In the genomic region with DNA sequence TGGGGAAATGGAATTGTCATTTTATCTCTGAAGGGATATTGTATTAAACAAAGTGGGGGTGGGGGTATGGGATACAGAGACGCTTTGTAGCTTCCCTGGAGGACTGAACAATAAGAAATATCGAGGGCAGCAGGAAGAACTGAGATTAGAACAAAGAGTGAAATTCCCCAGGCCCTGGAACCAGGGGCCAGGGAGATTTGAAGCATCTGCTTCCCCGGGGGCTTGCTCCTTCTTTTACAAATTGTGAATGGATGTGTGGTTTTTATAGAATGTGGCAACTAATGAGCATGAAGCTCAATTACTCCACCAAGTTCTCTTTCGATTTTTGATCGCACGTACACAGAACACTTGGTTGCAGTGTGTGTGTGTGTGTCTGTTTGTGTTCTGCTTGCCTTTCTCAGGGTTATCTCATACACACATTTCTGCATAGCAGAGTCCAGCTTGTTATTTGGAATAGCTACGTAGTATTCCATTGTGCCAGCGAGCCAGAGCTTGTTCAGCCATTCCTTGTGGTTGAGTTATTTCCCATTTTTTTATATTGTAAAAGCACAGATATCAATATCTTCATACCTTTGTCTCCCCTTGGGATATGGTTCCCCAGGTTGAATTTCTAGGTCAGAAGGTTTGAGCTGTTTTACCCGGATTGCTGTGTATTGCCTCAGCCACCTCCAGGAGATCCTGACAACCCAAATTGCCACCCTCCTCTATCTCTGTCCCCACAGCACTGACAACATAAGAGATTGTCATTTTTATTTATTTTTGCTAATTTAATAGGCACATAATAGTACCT, we compare ENCODE assay signal across 23 cellular contexts.
DNase-seq lines count a peak whose midpoint lies in the region.
"Had no signal": no experiment of that assay in that cellular context is flagged by ENCODE, and none has a peak within 500 bp of the region (broad histone marks: within the 10 kb centered on the region; RNA-seq: fewer than 3 reads in every experiment).

No MANE protein-coding gene starts in this region.

- H3K36me3 ChIP-seq in iPS-20b (ENCODE audit: insufficient read depth, low read depth, low read length), result no peaks in the 10 kb centered on the region
- H3K36me3 ChIP-seq: prostate gland had no signal

- intact Hi-C loops in posterior cingulate gyrus (cut with DNase I), result no loop called here

- peak overlapping the region; percentile 12 for H3K27ac ChIP-seq in iPS-20b (ENCODE audit: low read length)
- H3K27ac ChIP-seq: C4-2B, prostate gland, skin epidermis had no signal

- H3K9me3 ChIP-seq in iPS-20b (ENCODE audit: insufficient read depth, low read depth, low read length), result peaks cover 10% of the 10 kb centered on the region; the same call in 1 of the 2 replicates
- H3K9me3 ChIP-seq: prostate gland had no signal

- no peaks in the 10 kb centered on the region for H3K27me3 ChIP-seq in iPS-20b (ENCODE audit: insufficient read depth, low read length)

- peak overlapping the region; percentile 2; the same call in 1 of the 2 replicates for H3K4me3 ChIP-seq in iPS-20b (ENCODE audit: low read length)
- H3K4me3 ChIP-seq: prostate gland, skin epidermis had no signal

- peak overlapping the region; percentile 40; the same call in 1 of the 2 replicates for H3K9ac ChIP-seq in iPS-20b (ENCODE audit: low read depth, low read length)

- peaks cover 51% of the 10 kb centered on the region for H3K4me1 ChIP-seq in iPS-20b (ENCODE audit: insufficient read depth, low read length)
- H3K4me1 ChIP-seq: prostate gland had no signal

- DNase-seq in NCI-H2107 treated with DMSO at 0.1 percent for 48 hours (lab: John Stamatoyannopoulos, UW; ENCODE audit: unreplicated experiment) (peak; percentile 31), NCI-H2107 (lab: John Stamatoyannopoulos, UW) (no peak), astrocyte of the hippocampus (ENCODE audit: low read depth, low spot score) (peak; percentile 46), retina (peak; percentile 85), SIG-M5 (lab: John Stamatoyannopoulos, UW) (no peak), RKO (ENCODE audit: low spot score) (no peak), posterior cingulate gyrus (no peak)
- DNase-seq: 8988T; activated CD4-positive, alpha-beta T cell treated with anti-CD3 and anti-CD28 coated beads, Interleukin-2, amount 50 U/mL, for 48 hours; activated naive CD4-positive, alpha-beta T cell treated with anti-CD3 and anti-CD28 coated beads for 36 hours; effector CD4-positive, alpha-beta T cell; H9; immature natural killer cell; naive thymus-derived CD4-positive, alpha-beta T cell; NCI-H1436 treated with DMSO at 0.1 percent for 48 hours; NCI-H446; stimulated activated CD4-positive, alpha-beta T cell treated with anti-CD3 and anti-CD28 coated beads, Interleukin-2, amount 100 ng/mL, for 48 hours; stimulated activated naive CD8-positive, alpha-beta T cell treated with anti-CD3 and anti-CD28 coated beads, Interleukin-15, amount 100 ng/mL, for 72 hours; T-helper 1 cell had no signal

Comparison
In these comparisons a context has a peak if more than half of its experiments do, and no peak if none do; other contexts are left out.
1. DNase-seq: peak in NCI-H2107 treated with DMSO at 0.1 percent for 48 hours (single experiment), astrocyte of the hippocampus (single experiment) and retina (single experiment); none in NCI-H2107 (single experiment), SIG-M5 (single experiment), RKO (single experiment) and posterior cingulate gyrus (0 of 10).